In the genomic region with DNA sequence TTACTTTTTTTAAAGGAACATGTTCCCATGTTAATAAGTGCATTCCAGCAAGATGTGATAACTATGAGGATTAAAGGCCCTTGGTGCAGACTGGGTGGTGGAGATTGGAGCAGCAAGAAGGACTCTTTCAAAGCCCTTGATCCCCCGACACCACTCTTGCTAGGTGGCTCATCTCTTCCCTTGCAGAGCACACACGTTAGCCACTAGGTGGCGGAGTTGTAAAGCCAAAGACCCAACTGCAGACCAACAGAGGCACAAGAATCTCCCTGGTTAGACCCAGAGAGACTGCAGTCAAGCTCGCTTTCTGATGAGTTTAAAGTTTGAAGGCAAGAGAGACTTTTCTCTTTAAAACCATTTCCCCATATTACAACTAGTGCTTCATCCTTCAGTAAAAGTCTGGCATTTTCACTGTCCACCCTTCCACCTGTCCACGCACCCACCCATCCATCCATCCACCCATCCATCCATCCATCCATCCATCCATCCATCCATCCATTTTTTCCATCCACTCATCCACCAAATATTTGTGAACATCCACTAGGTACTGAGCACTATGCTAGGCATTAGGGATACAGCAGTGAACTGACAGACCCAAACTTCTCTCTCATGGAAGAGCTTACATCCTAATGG, we compare ENCODE assay signal across 8 cellular contexts.
DNase-seq lines count a peak whose midpoint lies in the region; ATAC-seq, FAIRE-seq and TF ChIP-seq lines count a peak whose summit lies in the region.

No MANE protein-coding gene starts in this region.

- no peaks in the 10 kb centered on the region for H4K20me1 ChIP-seq in DOHH2 (ENCODE audit: control insufficient read depth, insufficient read depth, low read depth, low read length)
- H4K20me1 ChIP-seq in K562 (replicated peaks; ENCODE audit: control insufficient read depth, insufficient read depth, low read length) = no peaks in the 10 kb centered on the region; the same call in 1 of the 2 replicates

- CTCF ChIA-PET in K562 (lab: Yijun Ruan, JAX; ENCODE audit: low intra/inter-chr PET ratio) = interaction anchor here (0.6 to 1.4 kb wide), 7 partner anchors 15 to 772 kb away, joined by 3 to 5 read pairs (median 3); no protein-coding TSS in a partner anchor

- 0% methylated on average over 5 of the region's 5 CpGs for WGBS in K562 (ENCODE audit: insufficient coverage, low coverage, missing lambda C conversion rate)
- whole genome bisulfite sequencing in iPS DF 6.9 (ENCODE audit: insufficient coverage, insufficient read length) = no CpG with 5 or more reads among the region's 5 CpGs

- H3K9me3 ChIP-seq in DOHH2 (ENCODE audit: control insufficient read depth, insufficient read depth, low read length) (no peaks in the 10 kb centered on the region), HAP-1 (no peaks in the 10 kb centered on the region), T-helper 17 cell (ENCODE audit: control insufficient read depth, low read length, poor library complexity, severe bottlenecking) (no peaks in the 10 kb centered on the region), K562 (replicated peaks; ENCODE audit: control insufficient read depth, insufficient read depth, low read depth, low read length) (no peaks in the 10 kb centered on the region), iPS DF 6.9 (ENCODE audit: control insufficient read depth, insufficient read depth, low read length) (no peaks in the 10 kb centered on the region)

- no peaks in the 10 kb centered on the region for H3K79me2 ChIP-seq in DOHH2 (ENCODE audit: control insufficient read depth, low read length)
- no peaks in the 10 kb centered on the region for H3K79me2 ChIP-seq in K562 (ENCODE audit: control insufficient read depth, insufficient read depth, low read length)

- BruUV-seq in K562 (replicated peaks; lab: Mats Ljungman, UMichigan) = no TSS peak

- TF ChIP-seq CTCF in DOHH2 (IDR thresholded peaks at IDR 0.05; ENCODE audit: low read depth, low read length, poor library complexity, severe bottlenecking) = peak; percentile 85
- TF ChIP-seq CTCF in K562 (IDR thresholded peaks at IDR 0.05 in 2 of 3, conservative IDR thresholded peaks at IDR 0.05 in 1 of 3; ENCODE audit: insufficient read depth in 2 of 3, low read depth in 1 of 3, low read length in 3 of 3) = peak; percentile 76 to 83 (median 83)

- no peak overlapping the region for H3K4me3 ChIP-seq in DOHH2 (ENCODE audit: low read length)
- no peak overlapping the region for H3K4me3 ChIP-seq in HAP-1
- H3K4me3 ChIP-seq in K562 = no peak overlapping the region
- no peak overlapping the region for H3K4me3 ChIP-seq in iPS DF 6.9 (ENCODE audit: low read length)

- peak; percentile 87 to 89 for TF ChIP-seq RAD21 in K562 (CRISPR knock-in tag; conservative IDR thresholded peaks at IDR 0.05 in 1 of 2, IDR thresholded peaks at IDR 0.05 in 1 of 2)

- H3K9me1 ChIP-seq in K562 (ENCODE audit: control insufficient read depth, insufficient read depth, low read length) = no peaks in the 10 kb centered on the region

- peaks cover 5% of the 10 kb centered on the region for H3K4me1 Mint-ChIP-seq in T-helper 17 cell

- intact Hi-C loops in K562 (cut with micrococcal nuclease) = loop anchor here (2.0 to 5.0 kb wide), 2 partner anchors 494 to 511 kb away; a partner anchor contains a TSS

- TF ChIP-seq POLR2A in K562 (conservative IDR thresholded peaks at IDR 0.05) = no peak

- no peak for TF ChIP-seq EP300 in K562 (IDR thresholded peaks at IDR 0.05; ENCODE audit: low read length)

- H3K36me3 Mint-ChIP-seq in T-helper 17 cell (ENCODE audit: low read depth) = no peaks in the 10 kb centered on the region

- in situ Hi-C loops in HAP-1 (cut with MboI; ENCODE audit: low sequenced_read_pairs) = loop anchor here (10.0 kb wide), 1 partner anchor 494 kb away; a partner anchor contains a TSS
- in situ Hi-C loops in K562 (cut with MboI) = no loop called here

- no peaks in the 10 kb centered on the region for H3K4me1 ChIP-seq in DOHH2 (ENCODE audit: control insufficient read depth, low read length)
- H3K4me1 ChIP-seq in HAP-1 = no peaks in the 10 kb centered on the region
- H3K4me1 ChIP-seq in K562 (replicated peaks in 1 of 2; ENCODE audit: control insufficient read depth in 2 of 2, insufficient read depth in 2 of 2, low read length in 2 of 2) = no peaks in the 10 kb centered on the region
- no peaks in the 10 kb centered on the region for H3K4me1 ChIP-seq in iPS DF 6.9 (ENCODE audit: control insufficient read depth, insufficient read depth, low read length)

- no peak overlapping the region for H3K4me3 Mint-ChIP-seq in T-helper 17 cell

- POLR2A ChIA-PET in K562 (lab: Yijun Ruan, JAX) = no interaction called here

- no peaks in the 10 kb centered on the region for H3F3A ChIP-seq in DOHH2 (ENCODE audit: control insufficient read depth, insufficient read depth)

- peaks cover 21% of the 10 kb centered on the region for H3K27me3 Mint-ChIP-seq in T-helper 17 cell

- ATAC-seq in T-helper 17 cell = peak; percentile 72
- ATAC-seq in K562 = peak; percentile 94
- no peak for ATAC-seq in GM21360 (IDR thresholded peaks at IDR 0.05; ENCODE audit: unreplicated experiment)

- H3K27me3 ChIP-seq in DOHH2 (ENCODE audit: control insufficient read depth, low read length) (no peaks in the 10 kb centered on the region), HAP-1 (ENCODE audit: low read depth) (no peaks in the 10 kb centered on the region), K562 (ENCODE audit: control insufficient read depth in 2 of 2, insufficient read depth in 2 of 2, low read length in 2 of 2) (no peaks in the 10 kb centered on the region; a peak in 1 of 5 replicates), iPS DF 6.9 (ENCODE audit: control insufficient read depth, insufficient read depth, low read length) (no peaks in the 10 kb centered on the region)

- H3K27ac ChIP-seq in DOHH2 (ENCODE audit: low read depth, low read length) = no peak overlapping the region
- no peak overlapping the region for H3K27ac ChIP-seq in K562 (ENCODE audit: extremely low read depth, low read depth, low read length)
- H3K27ac ChIP-seq in iPS DF 6.9 (ENCODE audit: low read length) = no peak overlapping the region

- no peaks in the 10 kb centered on the region for H3K36me3 ChIP-seq in DOHH2 (ENCODE audit: control insufficient read depth, low read length)
- no peaks in the 10 kb centered on the region for H3K36me3 ChIP-seq in HAP-1 (replicated peaks)
- no peaks in the 10 kb centered on the region for H3K36me3 ChIP-seq in K562 (ENCODE audit: control insufficient read depth, insufficient read depth, low read length)
- no peaks in the 10 kb centered on the region for H3K36me3 ChIP-seq in iPS DF 6.9 (ENCODE audit: control insufficient read depth, insufficient read depth, low read length)

- no peak overlapping the region for H3K9ac ChIP-seq in K562 (ENCODE audit: insufficient read depth in 1 of 2, low read depth in 2 of 2, low read length in 2 of 2)

- no peak overlapping the region for H2AFZ ChIP-seq in K562 (ENCODE audit: low read depth, low read length)

- no peaks in the 10 kb centered on the region for H3K9me2 ChIP-seq in DOHH2 (replicated peaks; ENCODE audit: control insufficient read depth, low read length)

- H3K4me2 ChIP-seq in DOHH2 (ENCODE audit: low read length) (no peak overlapping the region), K562 (ENCODE audit: insufficient read depth, low read length) (no peak overlapping the region)

- FAIRE-seq in K562 (lab: Jason Lieb, UNC) = peak; percentile 97

- H3K27ac Mint-ChIP-seq in T-helper 17 cell = no peak overlapping the region

- DNase-seq in HAP-1 (ENCODE audit: low spot score in 2 of 2) (peak; percentile 56 to 65), NCI-H146 (lab: John Stamatoyannopoulos, UW) (peak; percentile 51), T-helper 17 cell (peak in 2 of 3 donors; percentile 10 to 38), K562 (ENCODE audit: extremely low read depth in 1 of 4, low spot score in 3 of 4) (peak; percentile 63 to 73 (median 68)), iPS DF 6.9 (ENCODE audit: low read depth, low spot score) (peak; percentile 60)
- DNase-seq in stimulated activated CD4-positive, alpha-beta T cell treated with anti-CD3 and anti-CD28 coated beads, Interleukin-15, amount 100 ng/mL, for 1 hour (ENCODE audit: low read depth in 1 of 2, low spot score in 1 of 2) = peak; percentile 5 to 6

TF ChIP-seq in K562, 482 proteins besides CTCF, POLR2A, EP300 and RAD21 (continues in another document):
- TF ChIP-seq, protein P1, sequence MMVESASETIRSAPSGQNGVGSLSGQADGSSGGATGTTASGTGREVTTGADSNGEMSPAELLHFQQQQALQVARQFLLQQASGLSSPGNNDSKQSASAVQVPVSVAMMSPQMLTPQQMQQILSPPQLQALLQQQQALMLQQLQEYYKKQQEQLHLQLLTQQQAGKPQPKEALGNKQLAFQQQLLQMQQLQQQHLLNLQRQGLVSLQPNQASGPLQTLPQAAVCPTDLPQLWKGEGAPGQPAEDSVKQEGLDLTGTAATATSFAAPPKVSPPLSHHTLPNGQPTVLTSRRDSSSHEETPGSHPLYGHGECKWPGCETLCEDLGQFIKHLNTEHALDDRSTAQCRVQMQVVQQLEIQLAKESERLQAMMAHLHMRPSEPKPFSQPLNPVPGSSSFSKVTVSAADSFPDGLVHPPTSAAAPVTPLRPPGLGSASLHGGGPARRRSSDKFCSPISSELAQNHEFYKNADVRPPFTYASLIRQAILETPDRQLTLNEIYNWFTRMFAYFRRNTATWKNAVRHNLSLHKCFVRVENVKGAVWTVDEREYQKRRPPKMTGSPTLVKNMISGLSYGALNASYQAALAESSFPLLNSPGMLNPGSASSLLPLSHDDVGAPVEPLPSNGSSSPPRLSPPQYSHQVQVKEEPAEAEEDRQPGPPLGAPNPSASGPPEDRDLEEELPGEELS (CRISPR knock-in tag; IDR thresholded peaks at IDR 0.05; ENCODE audit: borderline replicate concordance) = no peak
- peak; percentile 47; the same call in 1 of the 2 replicates for TF ChIP-seq STAG1 (CRISPR knock-in tag; IDR thresholded peaks at IDR 0.05; ENCODE audit: borderline replicate concordance)
- TF ChIP-seq GTF2E2 (tag; IDR thresholded peaks at IDR 0.05) = no peak
- TF ChIP-seq RB1 (IDR thresholded peaks at IDR 0.05; ENCODE audit: low read depth) = no peak
- TF ChIP-seq, protein P2, sequence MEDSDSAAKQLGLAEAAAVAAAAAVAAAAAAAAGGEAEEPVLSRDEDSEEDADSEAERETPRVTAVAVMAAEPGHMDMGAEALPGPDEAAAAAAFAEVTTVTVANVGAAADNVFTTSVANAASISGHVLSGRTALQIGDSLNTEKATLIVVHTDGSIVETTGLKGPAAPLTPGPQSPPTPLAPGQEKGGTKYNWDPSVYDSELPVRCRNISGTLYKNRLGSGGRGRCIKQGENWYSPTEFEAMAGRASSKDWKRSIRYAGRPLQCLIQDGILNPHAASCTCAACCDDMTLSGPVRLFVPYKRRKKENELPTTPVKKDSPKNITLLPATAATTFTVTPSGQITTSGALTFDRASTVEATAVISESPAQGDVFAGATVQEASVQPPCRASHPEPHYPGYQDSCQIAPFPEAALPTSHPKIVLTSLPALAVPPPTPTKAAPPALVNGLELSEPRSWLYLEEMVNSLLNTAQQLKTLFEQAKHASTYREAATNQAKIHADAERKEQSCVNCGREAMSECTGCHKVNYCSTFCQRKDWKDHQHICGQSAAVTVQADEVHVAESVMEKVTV (CRISPR knock-in tag; IDR thresholded peaks at IDR 0.05) = peak; percentile 85
- TF ChIP-seq SMC3 (conservative IDR thresholded peaks at IDR 0.05; ENCODE audit: insufficient read depth, low read depth, low read length) = peak; percentile 82

Comparison
In these comparisons a context has a peak if more than half of its experiments do, and no peak if none do; other contexts are left out.
1. DNase-seq: peak in every context shown above with its lines; median percentile 68 in K562; 60 in HAP-1; 60 in iPS DF 6.9; 51 in NCI-H146; 24 in T-helper 17 cell; 6 in stimulated activated CD4-positive, alpha-beta T cell treated with anti-CD3 and anti-CD28 coated beads, Interleukin-15, amount 100 ng/mL, for 1 hour.